19 cellular contexts compared by ENCODE assay signal in genomic region chr9:87567047-87567446, GRCh38.
DNase-seq lines count a peak whose midpoint lies in the region; ATAC-seq and TF ChIP-seq lines count a peak whose summit lies in the region.
"Had no signal": no experiment of that assay in that cellular context is flagged by ENCODE, and none has a peak within 500 bp of the region (broad histone marks: within the 10 kb centered on the region; RNA-seq: fewer than 3 reads in every experiment).

No MANE protein-coding gene starts in this region.

- DNase-seq in left cardiac atrium = no peak
- DNase-seq in left ventricle myocardium inferior = no peak
- DNase-seq in SK-N-SH = peak; percentile 74
- DNase-seq in glutamatergic neuron = no peak
- DNase-seq in type B pancreatic cell (ENCODE audit: extremely low spot score, unreplicated experiment) = peak; percentile 4
- DNase-seq in NCI-H1436 treated with DMSO at 0.1 percent for 48 hours (lab: John Stamatoyannopoulos, UW) = no peak
- DNase-seq in breast epithelium (ENCODE audit: low spot score in 2 of 2) = no peak
- no peak for DNase-seq in T-helper 17 cell
- DNase-seq: activated CD4-positive, alpha-beta T cell treated with anti-CD3 and anti-CD28 coated beads, Interleukin-2, amount 10 ng/mL, durations not matched to agents 24 days and 14 days; activated naive CD8-positive, alpha-beta T cell treated with anti-CD3 and anti-CD28 coated beads, Interleukin-2, amount 50 U/mL, for 24 hours; activated T-cell treated with anti-CD3 and anti-CD28 coated beads, Interleukin-2, amount 50 U/mL, for 4 hours; GOT3; NCI-H1417 treated with DMSO at 0.1 percent for 48 hours; stimulated activated CD4-positive, alpha-beta T cell treated with anti-CD3 and anti-CD28 coated beads, Interleukin-4, amount 100 ng/mL, for 24 hours had no signal

- H4K20me1 ChIP-seq in SK-N-SH (ENCODE audit: insufficient read depth) = no peaks in the 10 kb centered on the region

- H3K36me3 ChIP-seq in left ventricle myocardium inferior (no peaks in the 10 kb centered on the region), SK-N-SH (replicated peaks in 1 of 2; ENCODE audit: control insufficient read depth in 1 of 2, insufficient read depth in 2 of 2, low read length in 1 of 2) (no peaks in the 10 kb centered on the region), breast epithelium (no peaks in the 10 kb centered on the region)

- peaks cover 23% of the 10 kb centered on the region for H3K4me1 ChIP-seq in left ventricle myocardium inferior
- peaks cover 8 to 39% of the 10 kb centered on the region in 2 experiments; a peak in 3 of 4 replicates for H3K4me1 ChIP-seq in SK-N-SH (ENCODE audit: control insufficient read depth in 1 of 2, insufficient read depth in 2 of 2, low read depth in 1 of 2, low read length in 1 of 2)
- H3K4me1 ChIP-seq in breast epithelium = no peaks in the 10 kb centered on the region

- TF ChIP-seq EP300 in SK-N-SH (IDR thresholded peaks at IDR 0.05; ENCODE audit: borderline replicate concordance in 1 of 2, low read depth in 1 of 2, low read length in 1 of 2) = no peak

- ATAC-seq in left cardiac atrium = peak; percentile 20 to 36
- ATAC-seq in T-helper 17 cell = no peak
- ATAC-seq: activated naive CD8-positive, alpha-beta T cell treated with anti-CD3 and anti-CD28 coated beads, Interleukin-2, amount 50 U/mL, for 24 hours; activated T-cell treated with anti-CD3 and anti-CD28 coated beads, Interleukin-2, amount 50 U/mL, for 4 hours had no signal

- intact Hi-C loops in left cardiac atrium (cut with DNase I) (no loop called here), left ventricle myocardium inferior (cut with micrococcal nuclease) (no loop called here), breast epithelium (cut with DNase I; ENCODE audit: low total_unique reads) (no loop called here)

- H3K9me3 ChIP-seq in left ventricle myocardium inferior (replicated peaks) (no peaks in the 10 kb centered on the region), SK-N-SH (no peaks in the 10 kb centered on the region), breast epithelium (no peaks in the 10 kb centered on the region), T-helper 17 cell (ENCODE audit: control insufficient read depth, low read length, poor library complexity, severe bottlenecking) (no peaks in the 10 kb centered on the region)

- CTCF ChIA-PET in SK-N-SH (lab: Yijun Ruan, JAX) = interaction anchor here (1.0 to 1.8 kb wide), 4 partner anchors 11 to 69 kb away, joined by 3 to 8 read pairs (median 4); partner anchors contain the start of gene DAPK1

- H3K36me3 Mint-ChIP-seq in glutamatergic neuron (ENCODE audit: unreplicated experiment) (no peaks in the 10 kb centered on the region), type B pancreatic cell (peaks cover 27% of the 10 kb centered on the region), T-helper 17 cell (ENCODE audit: low read depth) (no peaks in the 10 kb centered on the region)

- H3K79me2 ChIP-seq in SK-N-SH (ENCODE audit: insufficient read depth) = no peaks in the 10 kb centered on the region

- H3K9ac ChIP-seq in SK-N-SH = no peak overlapping the region

- POLR2A ChIA-PET in SK-N-SH (lab: Yijun Ruan, JAX) = interaction anchor here (0.7 kb wide), 1 partner anchor 9 kb away, joined by 3 read pairs; no protein-coding TSS in a partner anchor

- no peak for TF ChIP-seq CTCF in left ventricle myocardium inferior (IDR thresholded peaks at IDR 0.05; ENCODE audit: borderline replicate concordance)
- TF ChIP-seq CTCF in SK-N-SH (IDR thresholded peaks at IDR 0.05) = no peak
- TF ChIP-seq CTCF in glutamatergic neuron (IDR thresholded peaks at IDR 0.05; ENCODE audit: partially characterized antibody, unreplicated experiment) = no peak
- TF ChIP-seq CTCF in type B pancreatic cell (conservative IDR thresholded peaks at IDR 0.05) = no peak
- no peak for TF ChIP-seq CTCF in breast epithelium (IDR thresholded peaks at IDR 0.05)

- no peak overlapping the region for H2AFZ ChIP-seq in SK-N-SH (ENCODE audit: low read depth)

- H3K4me3 ChIP-seq in left ventricle myocardium inferior (no peak overlapping the region), SK-N-SH (ENCODE audit: low read depth in 2 of 2, low read length in 1 of 2) (no peak overlapping the region), breast epithelium (no peak overlapping the region)
- H3K4me3 ChIP-seq: K562, lung had no signal

- WGBS in SK-N-SH (ENCODE audit: low lambda C conversion rate) = 40% methylated on average over 4 of the region's 4 CpGs

- H3K27me3 ChIP-seq in left ventricle myocardium inferior (ENCODE audit: low read depth) (no peaks in the 10 kb centered on the region), SK-N-SH (ENCODE audit: insufficient read depth) (no peaks in the 10 kb centered on the region), breast epithelium (no peaks in the 10 kb centered on the region)

- H3K27me3 Mint-ChIP-seq in glutamatergic neuron (ENCODE audit: unreplicated experiment) (peaks cover 7% of the 10 kb centered on the region), type B pancreatic cell (no peaks in the 10 kb centered on the region), T-helper 17 cell (peaks cover 16% of the 10 kb centered on the region)
- H3K27me3 Mint-ChIP-seq: activated naive CD8-positive, alpha-beta T cell treated with anti-CD3 and anti-CD28 coated beads, Interleukin-2, amount 50 U/mL, for 24 hours had no signal

- no peak overlapping the region for H3K27ac ChIP-seq in left ventricle myocardium inferior (replicated peaks)
- H3K27ac ChIP-seq in SK-N-SH (ENCODE audit: low read depth in 2 of 2, low read length in 1 of 2) = peak overlapping the region in 1 of 2 experiments; percentile 69; a peak in 2 of 4 replicates
- no peak overlapping the region for H3K27ac ChIP-seq in breast epithelium
- H3K27ac ChIP-seq: epithelial cell of prostate had no signal

- H3K4me1 Mint-ChIP-seq in glutamatergic neuron (ENCODE audit: low read depth, unreplicated experiment) (peaks cover 71% of the 10 kb centered on the region), type B pancreatic cell (ENCODE audit: unreplicated experiment) (peaks cover 77% of the 10 kb centered on the region), T-helper 17 cell (no peaks in the 10 kb centered on the region)
- H3K4me1 Mint-ChIP-seq: activated CD4-positive, alpha-beta T cell treated with anti-CD3 and anti-CD28 coated beads, Interleukin-2, amount 10 ng/mL, durations not matched to agents 24 days and 14 days; activated naive CD8-positive, alpha-beta T cell treated with anti-CD3 and anti-CD28 coated beads, Interleukin-2, amount 50 U/mL, for 24 hours had no signal

- peak overlapping the region; percentile 26 for H3K4me3 Mint-ChIP-seq in glutamatergic neuron (ENCODE audit: unreplicated experiment)
- H3K4me3 Mint-ChIP-seq in type B pancreatic cell = no peak overlapping the region
- no peak overlapping the region for H3K4me3 Mint-ChIP-seq in T-helper 17 cell
- H3K4me3 Mint-ChIP-seq: activated CD4-positive, alpha-beta T cell treated with anti-CD3 and anti-CD28 coated beads, Interleukin-2, amount 10 ng/mL, durations not matched to agents 24 days and 14 days; activated naive CD8-positive, alpha-beta T cell treated with anti-CD3 and anti-CD28 coated beads, Interleukin-2, amount 50 U/mL, for 24 hours; activated T-cell treated with anti-CD3 and anti-CD28 coated beads, Interleukin-2, amount 50 U/mL, for 4 hours; neural crest cell; T-helper 2 cell treated with Interferon-gamma antibody and Interleukin-4, amounts not matched to agents 5 μg/mL and 100 μg/mL, for 36 hours had no signal

- H3K9me3 Mint-ChIP-seq in glutamatergic neuron (ENCODE audit: unreplicated experiment) (peaks cover 10% of the 10 kb centered on the region), type B pancreatic cell (peaks cover 10% of the 10 kb centered on the region)
- H3K9me3 Mint-ChIP-seq: activated naive CD8-positive, alpha-beta T cell treated with anti-CD3 and anti-CD28 coated beads, Interleukin-2, amount 50 U/mL, for 24 hours; activated T-cell treated with anti-CD3 and anti-CD28 coated beads, Interleukin-2, amount 50 U/mL, for 4 hours; neural crest cell; T-helper 2 cell treated with Interferon-gamma antibody and Interleukin-4, amounts not matched to agents 5 μg/mL and 100 μg/mL, for 36 hours had no signal

- TF ChIP-seq RAD21 in SK-N-SH (IDR thresholded peaks at IDR 0.05; ENCODE audit: low read length) = no peak; the same call in 1 of the 2 replicates

- H3K27ac Mint-ChIP-seq in glutamatergic neuron (ENCODE audit: unreplicated experiment) = peak overlapping the region; percentile 77
- no peak overlapping the region for H3K27ac Mint-ChIP-seq in type B pancreatic cell
- H3K27ac Mint-ChIP-seq in T-helper 17 cell = no peak overlapping the region
- H3K27ac Mint-ChIP-seq: activated CD4-positive, alpha-beta T cell treated with anti-CD3 and anti-CD28 coated beads, Interleukin-2, amount 10 ng/mL, durations not matched to agents 24 days and 14 days; activated naive CD8-positive, alpha-beta T cell treated with anti-CD3 and anti-CD28 coated beads, Interleukin-2, amount 50 U/mL, for 24 hours; T-helper 2 cell treated with Interferon-gamma antibody and Interleukin-4, amounts not matched to agents 5 μg/mL and 100 μg/mL, for 36 hours had no signal

- no peak overlapping the region for H3K4me2 ChIP-seq in SK-N-SH

- H3F3A ChIP-seq in SK-N-SH (replicated peaks; ENCODE audit: insufficient read depth) = no peaks in the 10 kb centered on the region

- no peaks in the 10 kb centered on the region for H3K9me2 ChIP-seq in SK-N-SH

- TF ChIP-seq POLR2A in breast epithelium (IDR thresholded peaks at IDR 0.05) = no peak

TF ChIP-seq in SK-N-SH, 30 proteins besides CTCF, POLR2A, EP300 and RAD21:
- peak; percentile 43; the same call in 1 of the 2 replicates for TF ChIP-seq GATA2 (CRISPR knock-in tag; IDR thresholded peaks at IDR 0.05)
- no peak for TF ChIP-seq FOXM1 (IDR thresholded peaks at IDR 0.05; ENCODE audit: low read depth)
TF ChIP-seq in SK-N-SH: peak in this region for 1.

Comparison
In these comparisons a context has a peak if more than half of its experiments do, and no peak if none do; other contexts are left out.
1. DNase-seq: peak in SK-N-SH (single experiment) and type B pancreatic cell (single experiment); none in left cardiac atrium (single experiment), left ventricle myocardium inferior (single experiment), glutamatergic neuron (single experiment), NCI-H1436 treated with DMSO at 0.1 percent for 48 hours (single experiment), breast epithelium (0 of 2) and T-helper 17 cell (0 of 3).